ENCODE assay signal across 21 cellular contexts in the genomic region with DNA sequence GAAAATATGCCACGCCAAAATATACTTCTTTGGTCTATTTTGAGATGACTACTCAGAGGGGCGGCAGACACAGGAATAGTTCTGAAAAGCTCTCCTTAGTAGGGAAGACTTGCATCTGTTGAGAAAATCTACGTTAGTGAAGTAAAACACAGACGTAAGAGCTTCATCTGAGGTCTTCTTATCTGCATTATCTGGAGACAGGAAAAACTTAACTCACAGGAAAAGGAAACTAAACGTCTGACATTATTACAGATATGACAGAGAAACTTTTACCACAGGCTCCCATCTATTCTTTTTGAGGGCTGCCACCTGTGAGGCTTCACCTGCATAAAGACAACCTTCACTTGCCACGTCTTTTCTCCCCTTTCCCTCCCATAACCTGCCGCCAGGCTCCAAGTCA.
DNase-seq lines count a peak whose midpoint lies in the region; ATAC-seq and TF ChIP-seq lines count a peak whose summit lies in the region.
"Had no signal": no experiment of that assay in that cellular context is flagged by ENCODE, and none has a peak within 500 bp of the region (broad histone marks: within the 10 kb centered on the region; RNA-seq: fewer than 3 reads in every experiment).

No MANE protein-coding gene starts in this region.

- H3K9ac ChIP-seq in Loucy (ENCODE audit: low read depth, low read length, poor library complexity, severe bottlenecking) (no peak overlapping the region), mesenchymal stem cell (ENCODE audit: low read length) (no peak overlapping the region)
- H3K9ac ChIP-seq: GM23248 had no signal

- DNase-seq in effector memory CD8-positive, alpha-beta T cell: no peak
- DNase-seq in mesenchymal stem cell (peak; percentile 23), foreskin fibroblast (no peak)
- DNase-seq in activated CD8-positive, alpha-beta memory T cell treated with anti-CD3 and anti-CD28 coated beads, Interleukin-2, amount 50 U/mL, for 48 hours: no peak
- DNase-seq: ACHN; BE2C; CD4-positive, alpha-beta T cell; DMS153; DMS79; GF-D8; GM23248; KG1 had no signal

- H3K36me3 ChIP-seq in Loucy (ENCODE audit: insufficient read depth, low read length): no peaks in the 10 kb centered on the region
- no peaks in the 10 kb centered on the region for H3K36me3 ChIP-seq in mesenchymal stem cell (ENCODE audit: control insufficient read depth in 1 of 2, insufficient read depth in 2 of 2, low read depth in 1 of 2, low read length in 2 of 2)
- H3K36me3 ChIP-seq: BE2C, HAP-1 had no signal

- H2BK120ac ChIP-seq in mesenchymal stem cell (ENCODE audit: low read depth, low read length): no peak overlapping the region

- 74% methylated on average over 6 of the region's 7 CpGs for whole genome bisulfite sequencing in mesenchymal stem cell

- H3K9me3 ChIP-seq in Loucy (ENCODE audit: insufficient read depth, low read depth, low read length) (no peaks in the 10 kb centered on the region), mesenchymal stem cell (ENCODE audit: control insufficient read depth, low read length) (no peaks in the 10 kb centered on the region)
- H3K9me3 ChIP-seq: BE2C, HAP-1 had no signal

- H3K4me3 Mint-ChIP-seq in effector memory CD8-positive, alpha-beta T cell: no peak overlapping the region
- H3K4me3 Mint-ChIP-seq: CD4-positive, alpha-beta T cell; IgD-negative memory B cell had no signal

- H3K18ac ChIP-seq in mesenchymal stem cell (ENCODE audit: low read depth in 1 of 2, low read length in 2 of 2): no peak overlapping the region

- H3F3A ChIP-seq in Loucy (ENCODE audit: low read depth): no peaks in the 10 kb centered on the region

- H3K14ac ChIP-seq in mesenchymal stem cell (ENCODE audit: low read length in 2 of 2): no peak overlapping the region

- H3K79me1 ChIP-seq in mesenchymal stem cell (replicated peaks; ENCODE audit: low read length, poor library complexity, severe bottlenecking): no peaks in the 10 kb centered on the region

- no peaks in the 10 kb centered on the region for H3K27me3 ChIP-seq in Loucy (ENCODE audit: insufficient read depth, low read length, poor library complexity, severe bottlenecking)
- no peaks in the 10 kb centered on the region for H3K27me3 ChIP-seq in mesenchymal stem cell (ENCODE audit: control insufficient read depth in 1 of 2, insufficient read depth in 1 of 2, low read length in 2 of 2)
- H3K27me3 ChIP-seq: BE2C had no signal

- H2BK5ac ChIP-seq in mesenchymal stem cell (ENCODE audit: low read depth, low read length, poor library complexity, severe bottlenecking): no peak overlapping the region

- H3K4me1 Mint-ChIP-seq in effector memory CD8-positive, alpha-beta T cell (ENCODE audit: low read depth in 2 of 2): no peaks in the 10 kb centered on the region
- H3K4me1 Mint-ChIP-seq: IgD-negative memory B cell had no signal

- ATAC-seq in HG03432 (IDR thresholded peaks at IDR 0.05; ENCODE audit: unreplicated experiment): peak; percentile 52
- ATAC-seq in effector memory CD8-positive, alpha-beta T cell (replicated peaks): peak; percentile 32
- no peak for ATAC-seq in HG03097 (IDR thresholded peaks at IDR 0.05; ENCODE audit: low FRiP score, unreplicated experiment)
- ATAC-seq in GM21619 (IDR thresholded peaks at IDR 0.05; ENCODE audit: unreplicated experiment): no peak
- ATAC-seq: GM12878, HepG2 had no signal

- H4K91ac ChIP-seq in mesenchymal stem cell (ENCODE audit: low read length): no peak overlapping the region

- TF ChIP-seq CTCF in Loucy (conservative IDR thresholded peaks at IDR 0.05; ENCODE audit: low read length) (no peak), foreskin fibroblast (IDR thresholded peaks at IDR 0.05; ENCODE audit: low read depth, low read length) (no peak)

- no peaks in the 10 kb centered on the region for H3K4me1 ChIP-seq in Loucy (ENCODE audit: insufficient read depth, low read length, poor library complexity, severe bottlenecking)
- H3K4me1 ChIP-seq in mesenchymal stem cell (ENCODE audit: control insufficient read depth, insufficient read depth, low read depth, low read length): no peaks in the 10 kb centered on the region
- H3K4me1 ChIP-seq: BE2C, HAP-1 had no signal

- H3K27ac ChIP-seq in mesenchymal stem cell (ENCODE audit: low read length, poor library complexity, severe bottlenecking): no peak overlapping the region
- H3K27ac ChIP-seq: C4-2B, GM23248 had no signal

- H2AK5ac ChIP-seq in mesenchymal stem cell (ENCODE audit: low read length, severe bottlenecking): no peak overlapping the region

- no peak overlapping the region for H3K4ac ChIP-seq in mesenchymal stem cell (ENCODE audit: low read depth in 1 of 2, low read length in 2 of 2)

- H4K8ac ChIP-seq in mesenchymal stem cell (ENCODE audit: low read length): no peak overlapping the region

- H3K9me2 ChIP-seq in Loucy (replicated peaks; ENCODE audit: low read depth, low read length): no peaks in the 10 kb centered on the region

- no peaks in the 10 kb centered on the region for H3K79me2 ChIP-seq in Loucy (ENCODE audit: insufficient read depth, low read length)

- no peaks in the 10 kb centered on the region for H3K36me3 Mint-ChIP-seq in effector memory CD8-positive, alpha-beta T cell (ENCODE audit: insufficient read depth)

- no peak overlapping the region for H2BK12ac ChIP-seq in mesenchymal stem cell (ENCODE audit: low read length in 2 of 2)

- no peak overlapping the region for H3K23ac ChIP-seq in mesenchymal stem cell (ENCODE audit: low read length in 2 of 2)

- H3K27me3 Mint-ChIP-seq in effector memory CD8-positive, alpha-beta T cell: no peaks in the 10 kb centered on the region
- H3K27me3 Mint-ChIP-seq: CD4-positive, alpha-beta T cell; IgD-negative memory B cell had no signal

- peak overlapping the region; percentile 5 for H3K4me2 ChIP-seq in Loucy (ENCODE audit: low read depth, low read length, poor library complexity, severe bottlenecking)
- H3K4me2 ChIP-seq in mesenchymal stem cell (ENCODE audit: low read length, poor library complexity, severe bottlenecking): no peak overlapping the region

- H3K9me3 Mint-ChIP-seq in effector memory CD8-positive, alpha-beta T cell: peaks cover 0 to 8% of the 10 kb centered on the region in 2 donors

- H3K4me3 ChIP-seq in Loucy (ENCODE audit: low read length, poor library complexity, severe bottlenecking) (no peak overlapping the region), mesenchymal stem cell (ENCODE audit: insufficient read depth in 1 of 2, low read depth in 1 of 2, low read length in 2 of 2) (no peak overlapping the region), foreskin fibroblast (ENCODE audit: low read depth in 1 of 2, low read length in 2 of 2) (no peak overlapping the region)
- H3K4me3 ChIP-seq: GM12878, GM23248, HAP-1 had no signal

- no peak overlapping the region for H3K27ac Mint-ChIP-seq in effector memory CD8-positive, alpha-beta T cell
- H3K27ac Mint-ChIP-seq: CD4-positive, alpha-beta T cell; IgD-negative memory B cell had no signal

- no peak overlapping the region for H2BK15ac ChIP-seq in mesenchymal stem cell (ENCODE audit: low read depth, poor library complexity, severe bottlenecking)

- H4K20me1 ChIP-seq in Loucy (ENCODE audit: insufficient read depth, low read length, poor library complexity, severe bottlenecking): no peaks in the 10 kb centered on the region

- H2AFZ ChIP-seq in Loucy (ENCODE audit: low read length) (no peak overlapping the region), mesenchymal stem cell (ENCODE audit: low read depth, low read length) (no peak overlapping the region)
- H2AFZ ChIP-seq: GM23248 had no signal

Comparison
In these comparisons a context has a peak if more than half of its experiments do, and no peak if none do; other contexts are left out.
1. ATAC-seq: peak in HG03432 (single experiment) and effector memory CD8-positive, alpha-beta T cell (single experiment); none in HG03097 (single experiment) and GM21619 (single experiment).